Comparison of ENCODE assay signal across 26 cellular contexts in the genomic region with DNA sequence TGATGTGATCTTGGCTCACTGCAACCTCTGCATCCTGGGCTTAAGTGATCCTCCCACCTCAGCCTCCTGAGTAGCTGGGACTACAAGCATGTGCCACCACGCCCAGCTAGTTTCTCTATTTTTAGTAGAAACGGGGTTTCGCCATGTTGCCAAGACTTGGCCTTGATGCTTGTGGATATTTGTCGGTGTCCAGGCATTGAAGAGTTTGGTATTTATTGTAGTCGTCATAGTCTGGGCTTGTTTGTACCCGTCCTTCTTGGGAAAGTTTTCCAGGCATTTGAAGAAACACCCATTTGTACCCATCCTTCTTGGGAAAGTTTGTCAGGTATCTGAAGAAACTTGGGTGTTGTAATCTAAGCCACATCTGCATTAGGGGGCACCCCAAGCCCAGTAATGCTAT.
"Had no signal": no experiment of that assay in that cellular context is flagged by ENCODE, and none has a peak within 500 bp of the region (broad histone marks: within the 10 kb centered on the region; RNA-seq: fewer than 3 reads in every experiment).

No MANE protein-coding gene starts in this region.

- H3K9me3 ChIP-seq: colonic mucosa, esophagus squamous epithelium, right lobe of liver, suprapubic skin had no signal

- DNase-seq: colonic mucosa; effector CD8-positive, alpha-beta T cell; endodermal cell; erythroblast; esophagus squamous epithelium; hypothalamus; immature natural killer cell; kidney; mesendoderm; midbrain; natural killer cell; right lobe of liver; small intestine; stimulated activated CD4-positive, alpha-beta T cell treated with anti-CD3 and anti-CD28 coated beads, Interleukin-15, amount 100 ng/mL, for 24 hours; stimulated activated CD4-positive, alpha-beta T cell treated with anti-CD3 and anti-CD28 coated beads, Interleukin-2, amount 100 ng/mL, for 48 hours; stimulated activated naive CD4-positive, alpha-beta T cell; stimulated activated naive CD8-positive, alpha-beta T cell treated with anti-CD3 and anti-CD28 coated beads, Interleukin-15, amount 100 ng/mL, for 72 hours; transverse colon had no signal

- H3K4me1 Mint-ChIP-seq: endodermal cell, neural crest cell had no signal

- H3K4me3 Mint-ChIP-seq: central memory CD8-positive, alpha-beta T cell; dendritic cell treated with granulocyte-macrophage colony-stimulating factor and Interleukin-4, amounts not matched to agents 40 ng/mL and 50 ng/mL, for 4 days; endodermal cell; immature natural killer cell; natural killer cell; neural crest cell; stimulated activated naive CD8-positive, alpha-beta T cell treated with anti-CD3 and anti-CD28 coated beads, Interleukin-15, amount 100 ng/mL, for 72 hours had no signal

- H3K27ac ChIP-seq: colonic mucosa, esophagus squamous epithelium, parathyroid adenoma, right lobe of liver, suprapubic skin, transverse colon had no signal

- H3K27ac Mint-ChIP-seq: dendritic cell treated with granulocyte-macrophage colony-stimulating factor and Interleukin-4, amounts not matched to agents 40 ng/mL and 50 ng/mL, for 4 days; endodermal cell; immature natural killer cell; natural killer cell; progenitor cell of endocrine pancreas had no signal

- H3K36me3 ChIP-seq: colonic mucosa, right lobe of liver, transverse colon had no signal

- H3K9me3 Mint-ChIP-seq: central memory CD8-positive, alpha-beta T cell had no signal

- ATAC-seq: left lobe of liver; natural killer cell; right lobe of liver; stimulated activated naive CD8-positive, alpha-beta T cell treated with anti-CD3 and anti-CD28 coated beads, Interleukin-15, amount 100 ng/mL, for 72 hours had no signal

- H3K9ac ChIP-seq: parathyroid adenoma had no signal

- H3K4me1 ChIP-seq: colonic mucosa, parathyroid adenoma, right lobe of liver, suprapubic skin, transverse colon had no signal

- H3K79me2 ChIP-seq: parathyroid adenoma had no signal

- H3K4me3 ChIP-seq: colonic mucosa, esophagus squamous epithelium, lung, right lobe of liver, suprapubic skin, transverse colon had no signal

- H2AFZ ChIP-seq: parathyroid adenoma had no signal

- H3K27me3 ChIP-seq: colonic mucosa, esophagus squamous epithelium, right lobe of liver, suprapubic skin, transverse colon had no signal

- H3K27me3 Mint-ChIP-seq: central memory CD8-positive, alpha-beta T cell; dendritic cell treated with granulocyte-macrophage colony-stimulating factor and Interleukin-4, amounts not matched to agents 40 ng/mL and 50 ng/mL, for 4 days; progenitor cell of endocrine pancreas; stimulated activated naive CD8-positive, alpha-beta T cell treated with anti-CD3 and anti-CD28 coated beads, Interleukin-15, amount 100 ng/mL, for 72 hours had no signal
